Comparison of ENCODE assay signal across 16 cellular contexts in the genomic region with DNA sequence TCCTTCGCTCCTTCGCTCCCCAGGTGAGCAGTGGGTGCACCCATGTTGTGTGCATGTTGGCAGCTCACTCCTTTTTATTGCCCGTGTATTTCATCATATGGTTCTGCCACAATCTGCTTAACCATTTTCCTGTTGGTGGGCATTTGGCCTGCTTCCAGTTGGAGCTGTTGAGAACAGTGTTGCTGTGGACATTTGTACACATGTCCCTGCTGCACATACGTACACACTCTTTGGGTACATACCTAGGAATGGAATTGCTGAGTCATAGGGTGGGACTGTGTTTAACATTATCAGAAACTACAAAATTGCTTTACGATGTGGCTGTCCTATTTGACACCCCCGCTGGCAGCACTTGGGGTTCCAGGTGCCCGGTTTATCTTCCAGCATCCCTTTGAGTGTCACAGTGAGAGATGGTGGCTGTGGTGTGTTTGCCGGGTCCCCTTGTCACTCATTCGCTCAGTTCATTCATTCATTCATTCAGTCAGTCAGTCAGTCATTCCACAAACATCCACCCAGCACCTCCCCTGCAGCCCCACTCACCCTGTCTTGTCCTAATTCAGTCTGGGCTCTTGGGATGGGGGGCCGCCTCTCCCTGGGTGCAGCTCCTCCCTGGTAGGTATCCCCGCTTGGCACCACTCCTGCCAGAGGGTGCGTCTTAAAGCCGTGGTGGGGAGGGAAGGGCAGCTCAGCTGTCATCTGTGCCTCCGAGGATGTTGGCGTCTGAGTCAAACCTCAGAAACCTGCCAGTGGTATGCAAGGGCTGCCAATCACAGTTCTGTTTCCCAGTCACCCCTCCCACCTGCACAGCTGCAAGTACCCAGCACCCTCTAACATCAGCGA. TPM values are rescaled to one million over a fixed set of nuclear protein-coding genes. Genes with fewer than 3 reads are reported as not detected.
A peak's percentile ranks its signal among the peaks of the same experiment; 100 is the strongest.
DNase-seq lines count a peak whose midpoint lies in the region; ATAC-seq and TF ChIP-seq lines count a peak whose summit lies in the region.
"Had no signal": no experiment of that assay in that cellular context is flagged by ENCODE, and none has a peak within 500 bp of the region (broad histone marks: within the 10 kb centered on the region; RNA-seq: fewer than 3 reads in every experiment).

No MANE protein-coding gene starts in this region.

- H3K27me3 Mint-ChIP-seq in MCF 10A (ENCODE audit: insufficient read depth, unreplicated experiment): no peaks in the 10 kb centered on the region

- H3K27ac ChIP-seq in breast epithelium (no peak overlapping the region), transverse colon (peak overlapping the region in 3 of 4 donors; percentile 48 to 67 (median 48))
- H3K27ac ChIP-seq: esophagus squamous epithelium, right atrium auricular region had no signal

- H3K4me1 ChIP-seq in breast epithelium (no peaks in the 10 kb centered on the region), transverse colon (peaks cover 0 to 22% (median 14%) of the 10 kb centered on the region in 4 donors)
- H3K4me1 ChIP-seq: right atrium auricular region had no signal

- H3K36me3 Mint-ChIP-seq in MCF 10A (ENCODE audit: insufficient read depth, unreplicated experiment): no peaks in the 10 kb centered on the region

- CTCF ChIA-PET in MCF 10A (lab: Yijun Ruan, JAX): interaction anchor here (0.6 to 1.5 kb wide), 7 partner anchors 11 to 157 kb away, joined by 3 to 7 read pairs (median 4); no protein-coding TSS in a partner anchor

- ATAC-seq in GM21447 (IDR thresholded peaks at IDR 0.05; ENCODE audit: unreplicated experiment): no peak
- ATAC-seq in HG03280 (IDR thresholded peaks at IDR 0.05; ENCODE audit: unreplicated experiment): no peak
- ATAC-seq in GM21619 (IDR thresholded peaks at IDR 0.05; ENCODE audit: unreplicated experiment): no peak
- ATAC-seq: GM12878 had no signal

- DNase-seq in MCF 10A (ENCODE audit: unreplicated experiment) (peak; percentile 71), breast epithelium (ENCODE audit: low spot score in 2 of 2) (no peak), RPMI7951 (ENCODE audit: low read depth) (peak; percentile 30), fibroblast of pulmonary artery (ENCODE audit: low read depth) (peak; percentile 56), transverse colon (peak; percentile 82)
- DNase-seq: activated naive CD4-positive, alpha-beta T cell treated with anti-CD3 and anti-CD28 coated beads, Interleukin-2, amount 50 U/mL, for 16 hours; cerebellar nuclear complex; esophagus squamous epithelium; stimulated activated CD4-positive, alpha-beta T cell treated with anti-CD3 and anti-CD28 coated beads, Interleukin-4, amount 100 ng/mL, for 4 hours; stimulated activated naive CD4-positive, alpha-beta T cell treated with Interleukin-2 at 50 U/mL for 16 hours had no signal

- peaks cover 7% of the 10 kb centered on the region for H3K9me3 Mint-ChIP-seq in MCF 10A (ENCODE audit: unreplicated experiment)

- in situ Hi-C loops in transverse colon (cut with MboI; ENCODE audit: low pct_ligation_motif_present in 1 of 4, low pct_unique_long_range_greater_than_20kb in 1 of 4, low sequenced_read_pairs in 3 of 4): loop anchor here in 1 of 4 donors (10.0 kb wide), 1 partner anchor 82 kb away; no protein-coding TSS in a partner anchor

- H3K4me1 Mint-ChIP-seq in MCF 10A (ENCODE audit: insufficient read depth, unreplicated experiment): peaks cover 37% of the 10 kb centered on the region

- BruUV-seq in MCF 10A (replicated peaks; lab: Mats Ljungman, UMichigan): TSS peak; percentile 81

- no peak for TF ChIP-seq CTCF in MCF 10A (IDR thresholded peaks at IDR 0.05; ENCODE audit: unreplicated experiment)
- no peak for TF ChIP-seq CTCF in breast epithelium (IDR thresholded peaks at IDR 0.05)
- TF ChIP-seq CTCF in fibroblast of pulmonary artery (IDR thresholded peaks at IDR 0.05; ENCODE audit: low read length, missing control alignments): no peak
- TF ChIP-seq CTCF in transverse colon (IDR thresholded peaks at IDR 0.05): no peak

- peak overlapping the region; percentile 93 for H3K27ac Mint-ChIP-seq in MCF 10A (ENCODE audit: low read depth, unreplicated experiment)

- peak overlapping the region; percentile 66 for H3K4me3 Mint-ChIP-seq in MCF 10A (ENCODE audit: unreplicated experiment)

- intact Hi-C loops in MCF 10A (cut with micrococcal nuclease) (loop anchor here (2.0 kb wide), 1 partner anchor 16 kb away; no protein-coding TSS in a partner anchor), breast epithelium (cut with DNase I; ENCODE audit: low total_unique reads) (no loop called here), transverse colon (cut with DNase I; ENCODE audit: low total_unique reads) (loop anchor here (10.0 kb wide), 1 partner anchor 182 kb away; no protein-coding TSS in a partner anchor)

- no peaks in the 10 kb centered on the region for H3K36me3 ChIP-seq in breast epithelium
- H3K36me3 ChIP-seq in transverse colon: no peaks in the 10 kb centered on the region
- H3K36me3 ChIP-seq: esophagus squamous epithelium, right atrium auricular region had no signal

- peak; percentile 29 for TF ChIP-seq EP300 in transverse colon (IDR thresholded peaks at IDR 0.05; ENCODE audit: low read depth)

- POLR2A ChIA-PET in MCF 10A (lab: Yijun Ruan, JAX): interaction anchor here (0.9 kb wide), 1 partner anchor 16 kb away, joined by 4 read pairs; no protein-coding TSS in a partner anchor

- H3K9me3 ChIP-seq in breast epithelium (no peaks in the 10 kb centered on the region), transverse colon (peaks cover 0 to 6% of the 10 kb centered on the region in 2 donors)
- H3K9me3 ChIP-seq: right atrium auricular region had no signal

- 43 to 82% methylated on average over 2 to 16 of the region's 16 CpGs for WGBS in transverse colon (ENCODE audit: low coverage in 1 of 2), 2 donors

- H3K27me3 ChIP-seq in breast epithelium (peaks cover 0 to 28% of the 10 kb centered on the region in 2 donors), transverse colon (peaks cover 8% of the 10 kb centered on the region)
- H3K27me3 ChIP-seq: right atrium auricular region had no signal

- TF ChIP-seq POLR2A in breast epithelium (IDR thresholded peaks at IDR 0.05): no peak
- no peak for TF ChIP-seq POLR2A in transverse colon (IDR thresholded peaks at IDR 0.05)

- H3K4me3 ChIP-seq in breast epithelium: no peak overlapping the region
- H3K4me3 ChIP-seq in fibroblast of pulmonary artery (replicated peaks; ENCODE audit: low read depth, low read length): no peak overlapping the region
- H3K4me3 ChIP-seq in transverse colon: no peak overlapping the region
- H3K4me3 ChIP-seq: esophagus squamous epithelium, GM12878, right atrium auricular region had no signal

RNA-seq across cellular contexts. Expression of gene FIBCD1, which starts 8.0 kb away (rescaled TPM):
- total RNA-seq in MCF 10A (2022): 1.6 and 2.8 TPM in 2 replicates
- total RNA-seq in breast epithelium: under 1 TPM in 2 of 3 donors, not detected in 1; 0.16 to 0.44 TPM
- 15.6 and 16.9 TPM in 2 replicates for total RNA-seq in RPMI7951 (2014; rRNA removed; shearing (Covaris generic))
- total RNA-seq in transverse colon: 10 to 100 TPM in 1 of 4 donors, 1 to 10 TPM in 2, not detected in 1; 1.6 to 54.7 (median 3.3) TPM
- total RNA-seq: esophagus squamous epithelium had no signal

RNA-seq across cellular contexts. Expression of gene QRFP, which starts 50.4 kb away (rescaled TPM):
- total RNA-seq in MCF 10A (2022) (not detected in 2 replicates), breast epithelium (not detected), transverse colon (not detected)
- not detected in 2 replicates for total RNA-seq in RPMI7951 (2014; rRNA removed; shearing (Covaris generic))
- total RNA-seq: GM12878, right atrium auricular region, SK-MEL-5 had no signal

Comparison
In these comparisons a context has a peak if more than half of its experiments do, and no peak if none do; other contexts are left out.
1. DNase-seq: peak in MCF 10A (single experiment), RPMI7951 (single experiment), fibroblast of pulmonary artery (single experiment) and transverse colon (single experiment); none in breast epithelium (0 of 2).
2. H3K27ac ChIP-seq: peak in transverse colon (3 of 4); none in breast epithelium (0 of 2).